8 cellular contexts compared by ENCODE assay signal in the genomic region with DNA sequence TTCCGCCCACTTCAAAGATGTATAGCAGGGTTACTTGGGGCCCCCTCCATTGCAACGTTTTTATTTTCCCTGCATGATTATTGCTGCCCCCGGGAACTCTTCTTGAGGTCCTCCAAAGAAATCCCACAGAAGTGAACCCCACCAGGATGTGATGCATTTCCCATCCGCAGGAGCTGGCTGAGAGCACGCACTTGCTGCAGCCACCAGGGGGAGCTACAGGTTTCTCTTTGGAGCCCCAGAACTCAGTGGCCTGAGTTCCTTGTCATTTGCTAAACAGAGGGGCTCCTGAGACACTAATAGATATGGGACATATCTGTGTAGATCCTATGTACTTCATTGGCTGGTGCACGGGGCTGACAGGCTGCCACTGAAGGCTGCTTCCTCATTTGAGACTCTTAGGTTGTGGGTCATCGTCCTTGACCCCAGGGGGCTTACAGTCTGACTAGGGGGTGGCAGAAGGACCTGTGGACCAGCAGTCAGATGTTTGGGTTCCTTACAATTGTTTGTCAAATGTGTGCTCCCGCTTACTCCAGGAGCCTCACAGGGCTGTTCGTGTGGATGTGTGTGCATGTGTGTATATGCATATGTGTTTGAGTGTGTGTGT. TPM values are rescaled to one million over a fixed set of nuclear protein-coding genes. Genes with fewer than 3 reads are reported as not detected.
DNase-seq lines count a peak whose midpoint lies in the region; ATAC-seq and TF ChIP-seq lines count a peak whose summit lies in the region.

No MANE protein-coding gene starts in this region.

- H3K4me3 ChIP-seq in GM23248 (no peak overlapping the region), SK-N-SH (ENCODE audit: low read depth in 2 of 2, low read length in 1 of 2) (no peak overlapping the region)

- TF ChIP-seq RAD21 in SK-N-SH (IDR thresholded peaks at IDR 0.05; ENCODE audit: low read length): peak; percentile 97

- H3K4me1 ChIP-seq in GM23248 (ENCODE audit: insufficient read depth) (no peaks in the 10 kb centered on the region), SK-N-SH (ENCODE audit: control insufficient read depth in 1 of 2, insufficient read depth in 2 of 2, low read depth in 1 of 2, low read length in 1 of 2) (no peaks in the 10 kb centered on the region)

- H4K20me1 ChIP-seq in GM23248 (ENCODE audit: insufficient read depth) (no peaks in the 10 kb centered on the region), SK-N-SH (ENCODE audit: insufficient read depth) (no peaks in the 10 kb centered on the region)

- H3K4me2 ChIP-seq in GM23248 (ENCODE audit: unreplicated experiment) (no peak overlapping the region), SK-N-SH (no peak overlapping the region)

- no peak overlapping the region for H3K4me3 Mint-ChIP-seq in activated naive CD4-positive, alpha-beta T cell treated with anti-CD3 and anti-CD28 coated beads for 36 hours

- H3K9me3 Mint-ChIP-seq in activated naive CD4-positive, alpha-beta T cell treated with anti-CD3 and anti-CD28 coated beads for 36 hours: no peaks in the 10 kb centered on the region

- H3K36me3 Mint-ChIP-seq in activated naive CD4-positive, alpha-beta T cell treated with anti-CD3 and anti-CD28 coated beads for 36 hours (ENCODE audit: low read depth): no peaks in the 10 kb centered on the region

- CTCF ChIA-PET in SK-N-SH (lab: Yijun Ruan, JAX): interaction anchor here (0.6 to 14.2 kb wide), 59 partner anchors 9 to 420 kb away, joined by 3 to 265 read pairs (median 4); no protein-coding TSS in a partner anchor
- CTCF ChIA-PET in activated naive CD4-positive, alpha-beta T cell treated with anti-CD3 and anti-CD28 coated beads for 36 hours (lab: Charles Lee): interaction anchor here (0.6 to 7.8 kb wide), 14 partner anchors 8 to 420 kb away, joined by 3 to 98 read pairs (median 4); no protein-coding TSS in a partner anchor

- H3K9me2 ChIP-seq in GM23248 (ENCODE audit: insufficient read depth) (no peaks in the 10 kb centered on the region), SK-N-SH (no peaks in the 10 kb centered on the region)

- H3K27me3 Mint-ChIP-seq in activated naive CD4-positive, alpha-beta T cell treated with anti-CD3 and anti-CD28 coated beads for 36 hours (ENCODE audit: low read depth): peaks cover 24% of the 10 kb centered on the region

- peaks cover 5% of the 10 kb centered on the region for H3K4me1 Mint-ChIP-seq in activated naive CD4-positive, alpha-beta T cell treated with anti-CD3 and anti-CD28 coated beads for 36 hours (ENCODE audit: low read depth)

- in situ Hi-C loops in GM23248 (cut with MboI): no loop called here

- no peaks in the 10 kb centered on the region for H3K36me3 ChIP-seq in GM23248 (ENCODE audit: low read depth)
- H3K36me3 ChIP-seq in SK-N-SH (replicated peaks in 1 of 2; ENCODE audit: control insufficient read depth in 1 of 2, insufficient read depth in 2 of 2, low read length in 1 of 2): no peaks in the 10 kb centered on the region

- no peak overlapping the region for H3K27ac Mint-ChIP-seq in activated naive CD4-positive, alpha-beta T cell treated with anti-CD3 and anti-CD28 coated beads for 36 hours

- POLR2A ChIA-PET in SK-N-SH (lab: Yijun Ruan, JAX): interaction anchor here (1.0 kb wide), 2 partner anchors 369 to 378 kb away, joined by 4 read pairs; no protein-coding TSS in a partner anchor

- peak; percentile 97 for TF ChIP-seq CTCF in SK-N-SH (IDR thresholded peaks at IDR 0.05)

- whole genome bisulfite sequencing in GM23248 (ENCODE audit: low coverage in 1 of 2, low lambda C conversion rate in 2 of 2, missing lambda C conversion rate in 2 of 2), 2 experiments: 13% methylated on average over 9 of the region's 9 CpGs
- WGBS in SK-N-SH (ENCODE audit: low lambda C conversion rate): 17% methylated on average over 9 of the region's 9 CpGs

- no peaks in the 10 kb centered on the region for H3F3A ChIP-seq in GM23248 (ENCODE audit: insufficient read depth)
- H3F3A ChIP-seq in SK-N-SH (replicated peaks; ENCODE audit: insufficient read depth): no peaks in the 10 kb centered on the region

- H2AFZ ChIP-seq in GM23248 (no peak overlapping the region), SK-N-SH (ENCODE audit: low read depth) (no peak overlapping the region)

- TF ChIP-seq EP300 in SK-N-SH (IDR thresholded peaks at IDR 0.05; ENCODE audit: borderline replicate concordance in 1 of 2, low read depth in 1 of 2, low read length in 1 of 2): no peak

- ATAC-seq in HG02763 (IDR thresholded peaks at IDR 0.05; ENCODE audit: unreplicated experiment): no peak

- H3K9ac ChIP-seq in GM23248 (no peak overlapping the region), SK-N-SH (no peak overlapping the region)

- H3K9me3 ChIP-seq in GM23248 (ENCODE audit: low read depth) (no peaks in the 10 kb centered on the region), SK-N-SH (no peaks in the 10 kb centered on the region)

- intact Hi-C loops in activated naive CD4-positive, alpha-beta T cell treated with anti-CD3 and anti-CD28 coated beads for 36 hours (cut with micrococcal nuclease): loop anchor here (1.0 kb wide), 1 partner anchor 378 kb away; no protein-coding TSS in a partner anchor
- intact Hi-C loops in head of caudate nucleus (cut with DNase I): loop anchor here (2.0 kb wide), 1 partner anchor 378 kb away; no protein-coding TSS in a partner anchor

- H3K79me2 ChIP-seq in GM23248 (ENCODE audit: insufficient read depth) (no peaks in the 10 kb centered on the region), SK-N-SH (ENCODE audit: insufficient read depth) (no peaks in the 10 kb centered on the region)

- no peaks in the 10 kb centered on the region; the same call in 1 of the 2 replicates for H3K27me3 ChIP-seq in GM23248 (replicated peaks; ENCODE audit: insufficient read depth)
- H3K27me3 ChIP-seq in SK-N-SH (ENCODE audit: insufficient read depth): no peaks in the 10 kb centered on the region

- peak; percentile 82 for DNase-seq in ELR (ENCODE audit: low read depth)
- peak; percentile 84 for DNase-seq in GM23248
- peak; percentile 63 for DNase-seq in M059J (ENCODE audit: low read depth)
- peak; percentile 87 for DNase-seq in SK-N-SH
- peak; percentile 83 for DNase-seq in activated naive CD4-positive, alpha-beta T cell treated with anti-CD3 and anti-CD28 coated beads for 36 hours
- DNase-seq in head of caudate nucleus: peak; percentile 67 to 96 (median 88)
- peak; percentile 27 for DNase-seq in pulmonary artery endothelial cell (ENCODE audit: low read depth, low spot score)

- H3K27ac ChIP-seq in GM23248 (no peak overlapping the region), SK-N-SH (ENCODE audit: low read depth in 2 of 2, low read length in 1 of 2) (no peak overlapping the region)

TF ChIP-seq in SK-N-SH, 30 proteins besides CTCF, POLR2A, EP300 and RAD21:
- TF ChIP-seq SMC3 (IDR thresholded peaks at IDR 0.05; ENCODE audit: low read depth, low read length) (peak; percentile 98), RXRA (IDR thresholded peaks at IDR 0.05; ENCODE audit: borderline replicate concordance, low read depth) (no peak)

RNA-seq across cellular contexts. Expression of gene ENO4, which starts 52.3 kb away (rescaled TPM):
- total RNA-seq in GM23248 (2014; rRNA removed; shearing (Covaris generic)): 0.11 and 0.51 TPM in 2 replicates
- polyA plus RNA-seq in GM23248 (2016; fragmentation: Nextera tagmentation; extraction: Ambion mirVana) (0.35 and 0.89 TPM in 2 replicates), SK-N-SH (2012; rRNA removed) (0.36 and 0.44 TPM in 2 replicates)
- total RNA-seq in M059J (2014; rRNA removed; shearing (Covaris generic)): not detected in 2 replicates
- 0.30 and 0.33 TPM in 2 replicates for polyA plus RNA-seq in SK-N-SH (2012; cell fraction: cytosol; rRNA removed)
- polyA plus RNA-seq in SK-N-SH (2012; cell fraction: nucleus; rRNA removed): 0.20 and 0.93 TPM in 2 replicates
- total RNA-seq in activated naive CD4-positive, alpha-beta T cell treated with anti-CD3 and anti-CD28 coated beads for 36 hours: not detected
- total RNA-seq in pulmonary artery endothelial cell: under 0.01 and 0.07 TPM in 2 replicates

RNA-seq across cellular contexts. Expression of gene HSPA12A, which starts 54.6 kb away (rescaled TPM):
- total RNA-seq in GM23248 (2014; rRNA removed; shearing (Covaris generic)): 4.8 and 4.9 TPM in 2 replicates
- polyA plus RNA-seq in GM23248 (2016; fragmentation: Nextera tagmentation; extraction: Ambion mirVana) (5.4 and 5.6 TPM in 2 replicates), SK-N-SH (2012; rRNA removed) (2.9 and 3.3 TPM in 2 replicates)
- total RNA-seq in M059J (2014; rRNA removed; shearing (Covaris generic)): 0.59 and 4.7 TPM in 2 replicates
- 2.3 and 2.7 TPM in 2 replicates for polyA plus RNA-seq in SK-N-SH (2012; cell fraction: cytosol; rRNA removed)
- polyA plus RNA-seq in SK-N-SH (2012; cell fraction: nucleus; rRNA removed): 8.3 and 9.2 TPM in 2 replicates
- under 1 TPM in 1 of 2 experiments, not detected in 1; 0.05 TPM for total RNA-seq in activated naive CD4-positive, alpha-beta T cell treated with anti-CD3 and anti-CD28 coated beads for 36 hours
- total RNA-seq in pulmonary artery endothelial cell: 0.13 and 0.42 TPM in 2 replicates

Comparison
In these comparisons a context has a peak if more than half of its experiments do, and no peak if none do; other contexts are left out.
1. DNase-seq: peak in every context shown above with its lines; median percentile 88 in head of caudate nucleus; 87 in SK-N-SH; 84 in GM23248; 83 in activated naive CD4-positive, alpha-beta T cell treated with anti-CD3 and anti-CD28 coated beads for 36 hours; 82 in ELR; 63 in M059J; 27 in pulmonary artery endothelial cell.